10 cellular contexts compared by ENCODE assay signal in genomic region chr18:45850021-45850420, GRCh38. TPM values are rescaled to one million over a fixed set of nuclear protein-coding genes. Genes with fewer than 3 reads are reported as not detected.
A peak's percentile ranks its signal among the peaks of the same experiment; 100 is the strongest.
DNase-seq lines count a peak whose midpoint lies in the region; ATAC-seq and TF ChIP-seq lines count a peak whose summit lies in the region.
"Had no signal": no experiment of that assay in that cellular context is flagged by ENCODE, and none has a peak within 500 bp of the region (broad histone marks: within the 10 kb centered on the region; RNA-seq: fewer than 3 reads in every experiment).

No MANE protein-coding gene starts in this region.

- peak; percentile 49 for TF ChIP-seq CTCF in Loucy (conservative IDR thresholded peaks at IDR 0.05; ENCODE audit: low read length)
- TF ChIP-seq CTCF in epithelial cell of proximal tubule (conservative IDR thresholded peaks at IDR 0.05; ENCODE audit: low read depth, low read length): peak; percentile 61

- H3K27me3 ChIP-seq in Loucy (ENCODE audit: insufficient read depth, low read length, poor library complexity, severe bottlenecking): no peaks in the 10 kb centered on the region

- H3K9ac ChIP-seq in Loucy (ENCODE audit: low read depth, low read length, poor library complexity, severe bottlenecking): no peak overlapping the region

- H3K27me3 Mint-ChIP-seq in stimulated activated naive B cell treated with anti-CD40 and anti-IgM and Interleukin-4, amounts not matched to agents 10 μg/mL and 1 μg/mL and 100 μg/mL, for 72 hours: no peaks in the 10 kb centered on the region

- DNase-seq in NCI-H2196 (lab: John Stamatoyannopoulos, UW; ENCODE audit: unreplicated experiment): peak; percentile 10
- no peak for DNase-seq in NCI-H2196 treated with DMSO at 0.1 percent for 48 hours (lab: John Stamatoyannopoulos, UW; ENCODE audit: unreplicated experiment)
- DNase-seq in epithelial cell of proximal tubule (ENCODE audit: low read depth): no peak
- no peak for DNase-seq in stimulated activated naive B cell treated with anti-CD40 and anti-IgM and Interleukin-4, amounts not matched to agents 10 μg/mL and 1 μg/mL and 100 μg/mL, for 72 hours
- DNase-seq in stimulated activated CD4-positive, alpha-beta T cell treated with anti-CD3 and anti-CD28 coated beads, Interleukin-4, amount 100 ng/mL, for 4 hours: no peak
- DNase-seq in NCI-H748 treated with DMSO at 0.1 percent for 48 hours (lab: John Stamatoyannopoulos, UW): no peak
- DNase-seq in NOMO-1 treated with dmso at 0.1 percent for 144 hours (lab: John Stamatoyannopoulos, UW; ENCODE audit: unreplicated experiment): no peak
- DNase-seq: AML-193, NCI-H524 had no signal

- H3K4me3 Mint-ChIP-seq in stimulated activated naive B cell treated with anti-CD40 and anti-IgM and Interleukin-4, amounts not matched to agents 10 μg/mL and 1 μg/mL and 100 μg/mL, for 72 hours: no peak overlapping the region

- peaks cover 14 to 26% of the 10 kb centered on the region in 2 donors for H3K4me1 Mint-ChIP-seq in stimulated activated naive B cell treated with anti-CD40 and anti-IgM and Interleukin-4, amounts not matched to agents 10 μg/mL and 1 μg/mL and 100 μg/mL, for 72 hours

- no peak overlapping the region for H3K4me2 ChIP-seq in Loucy (ENCODE audit: low read depth, low read length, poor library complexity, severe bottlenecking)

- no peaks in the 10 kb centered on the region for H4K20me1 ChIP-seq in Loucy (ENCODE audit: insufficient read depth, low read length, poor library complexity, severe bottlenecking)

- H3K27ac Mint-ChIP-seq in stimulated activated naive B cell treated with anti-CD40 and anti-IgM and Interleukin-4, amounts not matched to agents 10 μg/mL and 1 μg/mL and 100 μg/mL, for 72 hours: no peak overlapping the region

- peaks cover 24 to 42% of the 10 kb centered on the region in 2 donors for H3K36me3 Mint-ChIP-seq in stimulated activated naive B cell treated with anti-CD40 and anti-IgM and Interleukin-4, amounts not matched to agents 10 μg/mL and 1 μg/mL and 100 μg/mL, for 72 hours

- H3K36me3 ChIP-seq in Loucy (ENCODE audit: insufficient read depth, low read length): peaks cover 52% of the 10 kb centered on the region; the same call in 1 of the 2 replicates

- H3K4me3 ChIP-seq in Loucy (ENCODE audit: low read length, poor library complexity, severe bottlenecking) (no peak overlapping the region), epithelial cell of proximal tubule (ENCODE audit: low read depth, low read length) (no peak overlapping the region)

- H3K9me2 ChIP-seq in Loucy (replicated peaks; ENCODE audit: low read depth, low read length): no peaks in the 10 kb centered on the region

- no peaks in the 10 kb centered on the region for H3F3A ChIP-seq in Loucy (ENCODE audit: low read depth)

- H3K9me3 Mint-ChIP-seq in stimulated activated naive B cell treated with anti-CD40 and anti-IgM and Interleukin-4, amounts not matched to agents 10 μg/mL and 1 μg/mL and 100 μg/mL, for 72 hours: no peaks in the 10 kb centered on the region

- no peaks in the 10 kb centered on the region for H3K9me3 ChIP-seq in Loucy (ENCODE audit: insufficient read depth, low read depth, low read length)

- no peak overlapping the region for H2AFZ ChIP-seq in Loucy (ENCODE audit: low read length)

- ATAC-seq in stimulated activated naive B cell treated with anti-CD40 and anti-IgM and Interleukin-4, amounts not matched to agents 10 μg/mL and 1 μg/mL and 100 μg/mL, for 72 hours (replicated peaks): peak; percentile 85 to 90

- H3K4me1 ChIP-seq in Loucy (ENCODE audit: insufficient read depth, low read length, poor library complexity, severe bottlenecking): peaks cover 13% of the 10 kb centered on the region

- H3K79me2 ChIP-seq in Loucy (ENCODE audit: insufficient read depth, low read length): no peaks in the 10 kb centered on the region

RNA-seq across cellular contexts. Expression of gene SIGLEC15, which starts 24.5 kb away (rescaled TPM):
- 9.4 and 13.5 TPM in 2 replicates for total RNA-seq in epithelial cell of proximal tubule
